In the genomic region with DNA sequence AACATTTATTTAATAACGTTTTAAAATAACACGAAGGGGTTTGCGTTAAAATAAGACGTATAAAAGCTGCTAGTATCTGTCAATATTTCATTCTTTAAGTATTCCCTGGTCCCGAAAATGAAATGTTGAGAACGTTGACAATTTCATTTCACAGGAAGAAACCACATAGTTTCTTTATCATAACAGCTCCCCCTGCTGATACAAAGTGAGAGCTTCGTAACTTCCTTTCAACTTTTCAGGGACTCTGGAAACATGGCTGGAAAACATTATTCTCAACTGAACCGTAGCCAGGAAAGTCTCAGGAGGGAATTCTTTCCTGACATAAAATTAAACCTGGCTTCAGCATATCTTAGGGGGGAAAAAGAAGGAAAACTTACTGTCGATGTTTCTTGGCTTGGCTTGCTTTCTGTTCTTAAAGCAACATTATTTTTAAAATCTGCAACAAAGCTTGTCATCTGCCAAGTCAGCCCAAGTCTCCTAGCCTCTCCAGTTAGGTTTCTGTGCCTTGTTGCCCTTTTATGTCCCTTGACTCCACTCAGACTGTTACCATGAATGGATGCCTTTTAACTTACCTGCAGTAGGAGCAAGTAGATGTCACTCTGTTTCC, we compare ENCODE assay signal across 8 cellular contexts.
A peak's percentile ranks its signal among the peaks of the same experiment; 100 is the strongest.
DNase-seq lines count a peak whose midpoint lies in the region; ATAC-seq, FAIRE-seq and TF ChIP-seq lines count a peak whose summit lies in the region.

No MANE protein-coding gene starts in this region.

- peak; percentile 74 for TF ChIP-seq RAD21 in H1 (IDR thresholded peaks at IDR 0.05 in 1 of 2, conservative IDR thresholded peaks at IDR 0.05 in 1 of 2; ENCODE audit: low read depth in 2 of 2, low read length in 2 of 2)

- TF ChIP-seq CTCF in RWPE2 (IDR thresholded peaks at IDR 0.05; ENCODE audit: poor library complexity, severe bottlenecking) = peak; percentile 91
- TF ChIP-seq CTCF in H1 (IDR thresholded peaks at IDR 0.05; ENCODE audit: control extremely low read depth in 1 of 3, insufficient read depth in 1 of 3, low read depth in 1 of 3, low read length in 3 of 3) = peak in 2 of 3 experiments; percentile 59 to 67; a peak in 3 of 4 replicates

- no peak overlapping the region for H2BK12ac ChIP-seq in H1 (ENCODE audit: low read depth, low read length)

- no peak overlapping the region for H3K23ac ChIP-seq in H1 (ENCODE audit: insufficient read length)

- no peaks in the 10 kb centered on the region for H3K79me2 ChIP-seq in H1 (ENCODE audit: control insufficient read depth in 1 of 2, insufficient read depth in 2 of 2, low read length in 2 of 2)

- H3K36me3 ChIP-seq in RWPE2 (ENCODE audit: low read depth) = no peaks in the 10 kb centered on the region
- no peaks in the 10 kb centered on the region for H3K36me3 ChIP-seq in H1 (ENCODE audit: control insufficient read depth in 2 of 4, insufficient read depth in 4 of 4, low read length in 3 of 4)

- H4K5ac ChIP-seq in H1 (ENCODE audit: insufficient read length, low read depth, low read length) = no peak overlapping the region

- no peaks in the 10 kb centered on the region for H3K79me1 ChIP-seq in H1 (ENCODE audit: low read depth, low read length)

- ATAC-seq in RWPE2 (ENCODE audit: low read depth) (peak; percentile 73), GM18520 (IDR thresholded peaks at IDR 0.05; ENCODE audit: unreplicated experiment) (no peak)

- H2BK120ac ChIP-seq in H1 (replicated peaks; ENCODE audit: low read depth, low read length) = no peak overlapping the region

- no peak overlapping the region for H3K14ac ChIP-seq in H1 (ENCODE audit: insufficient read length)

- no peaks in the 10 kb centered on the region for H3K23me2 ChIP-seq in H1 (ENCODE audit: low read depth, low read length)

- no peak overlapping the region for H3K56ac ChIP-seq in H1 (replicated peaks; ENCODE audit: insufficient read length, low read depth, low read length)

- POLR2A ChIA-PET in H1 (lab: Charles Lee; ENCODE audit: partially characterized antibody) = interaction anchor here (1.9 kb wide), 1 partner anchor 123 kb away, joined by 4 read pairs; the partner anchor contains the start of gene DAB2

- no peak overlapping the region for H4K8ac ChIP-seq in H1 (ENCODE audit: extremely low read depth, insufficient read depth, low read length)

- FAIRE-seq in H1 (lab: Jason Lieb, UNC) = no peak

- H2BK15ac ChIP-seq in H1 (ENCODE audit: low read length) = no peak overlapping the region

- no peak overlapping the region for H2BK5ac ChIP-seq in H1 (ENCODE audit: low read depth, low read length)

- no peak overlapping the region for H3K4me3 ChIP-seq in RWPE2 (ENCODE audit: severe bottlenecking)
- H3K4me3 ChIP-seq in H1 (ENCODE audit: extremely low read depth in 1 of 4, insufficient read depth in 2 of 4, low read depth in 3 of 4, low read length in 4 of 4) = no peak overlapping the region

- no peak for TF ChIP-seq POLR2A in H1 (IDR thresholded peaks at IDR 0.05; ENCODE audit: control extremely low read depth in 1 of 2, low read depth in 2 of 2, low read length in 2 of 2)

- peak overlapping the region; percentile 85 for H2AFZ ChIP-seq in H1 (ENCODE audit: low read length)

- no peak for TF ChIP-seq EP300 in H1 (IDR thresholded peaks at IDR 0.05; ENCODE audit: borderline replicate concordance in 1 of 2, low read depth in 2 of 2, low read length in 2 of 2)

- no peak overlapping the region for H2BK20ac ChIP-seq in H1 (ENCODE audit: low read length)

- no peaks in the 10 kb centered on the region for H3K27me3 ChIP-seq in RWPE2 (ENCODE audit: insufficient read depth, poor library complexity, severe bottlenecking)
- no peaks in the 10 kb centered on the region for H3K27me3 ChIP-seq in H1 (replicated peaks in 1 of 4; ENCODE audit: control insufficient read depth in 3 of 4, extremely low read depth in 1 of 4, insufficient read depth in 3 of 4, low read length in 3 of 4)

- no peaks in the 10 kb centered on the region for H4K20me1 ChIP-seq in H1 (replicated peaks in 1 of 2; ENCODE audit: control insufficient read depth in 1 of 2, insufficient read depth in 2 of 2, low read length in 2 of 2)

- no peak overlapping the region for H3K18ac ChIP-seq in H1 (ENCODE audit: extremely low read depth, low read length)

- no peak overlapping the region for H3K9ac ChIP-seq in H1 (replicated peaks in 1 of 4; ENCODE audit: extremely low read depth in 1 of 4, low read depth in 3 of 4, low read length in 3 of 4)

- H4K91ac ChIP-seq in H1 (replicated peaks; ENCODE audit: insufficient read length, low read length) = no peak overlapping the region

- H3K9me3 ChIP-seq in RWPE2 (ENCODE audit: severe bottlenecking) (no peaks in the 10 kb centered on the region), H1 (ENCODE audit: insufficient read depth in 2 of 2, low read depth in 1 of 2, low read length in 1 of 2) (no peaks in the 10 kb centered on the region)

- H3K4me2 ChIP-seq in H1 (ENCODE audit: insufficient read depth in 1 of 2, low read depth in 2 of 2, low read length in 2 of 2) = no peak overlapping the region

- H3K4me1 ChIP-seq in RWPE2 (ENCODE audit: insufficient read depth, poor library complexity, severe bottlenecking) (no peaks in the 10 kb centered on the region), H1 (replicated peaks in 1 of 4; ENCODE audit: control insufficient read depth in 3 of 4, insufficient read depth in 4 of 4, low read length in 3 of 4) (peaks cover 0 to 4% (median 0%) of the 10 kb centered on the region in 4 experiments; a peak in 1 of 7 replicates)

- CTCF ChIA-PET in H1 (lab: Charles Lee; ENCODE audit: partially characterized antibody) = interaction anchor here (0.6 to 4.8 kb wide), 35 partner anchors 9 to 409 kb away, joined by 3 to 90 read pairs (median 4); partner anchors contain the start of gene DAB2

- no peak overlapping the region for H2AK5ac ChIP-seq in H1 (ENCODE audit: low read depth, low read length)

- H3K4ac ChIP-seq in H1 (replicated peaks; ENCODE audit: insufficient read length, low read depth, low read length) = no peak overlapping the region

- peak; percentile 17 for DNase-seq in DMS114 treated with DMSO at 0.1 percent for 48 hours (lab: John Stamatoyannopoulos, UW; ENCODE audit: unreplicated experiment)
- peak; percentile 7 for DNase-seq in HK-2 (ENCODE audit: unreplicated experiment)
- DNase-seq in RWPE2 (ENCODE audit: low spot score) = no peak
- DNase-seq in H1 (ENCODE audit: low read depth in 1 of 2, low spot score in 2 of 2) = no peak
- peak; percentile 40 for DNase-seq in middle frontal gyrus (ENCODE audit: extremely low spot score, low spot score)
- DNase-seq in activated CD8-positive, alpha-beta memory T cell treated with anti-CD3 and anti-CD28 coated beads, Interleukin-2, amount 50 U/mL, for 48 hours = no peak
- DNase-seq in NCI-H1092 treated with DMSO at 0.1 percent for 48 hours (lab: John Stamatoyannopoulos, UW) = no peak

- H3K27ac ChIP-seq in RWPE2 (ENCODE audit: poor library complexity, severe bottlenecking) (no peak overlapping the region), H1 (ENCODE audit: low read depth, low read length) (no peak overlapping the region)

- WGBS in H1 (ENCODE audit: extremely low coverage in 1 of 2, insufficient coverage in 1 of 2, insufficient read length in 1 of 2, insufficient replicate concordance in 2 of 2, low coverage in 1 of 2, low lambda C conversion rate in 2 of 2, missing lambda C conversion rate in 1 of 2), 2 experiments = 29% methylated on average over 9 of the region's 9 CpGs; no CpG with 5 or more reads in 1 of the 2 experiments

TF ChIP-seq in H1, 55 proteins besides CTCF, POLR2A, EP300 and RAD21 (continues in another document):
- no peak for TF ChIP-seq TBP (IDR thresholded peaks at IDR 0.05; ENCODE audit: low read depth, low read length)

Comparison
In these comparisons a context has a peak if more than half of its experiments do, and no peak if none do; other contexts are left out.
1. DNase-seq: peak in DMS114 treated with DMSO at 0.1 percent for 48 hours (single experiment), HK-2 (single experiment) and middle frontal gyrus (single experiment); none in RWPE2 (single experiment), H1 (0 of 2), activated CD8-positive, alpha-beta memory T cell treated with anti-CD3 and anti-CD28 coated beads, Interleukin-2, amount 50 U/mL, for 48 hours (single experiment) and NCI-H1092 treated with DMSO at 0.1 percent for 48 hours (single experiment).